ENCODE assay signal across 30 cellular contexts in genomic region chr20:53030061-53030460, GRCh38. TPM values are rescaled to one million over a fixed set of nuclear protein-coding genes. Genes with fewer than 3 reads are reported as not detected.
DNase-seq lines count a peak whose midpoint lies in the region; ATAC-seq and TF ChIP-seq lines count a peak whose summit lies in the region.
"Had no signal": no experiment of that assay in that cellular context is flagged by ENCODE, and none has a peak within 500 bp of the region (broad histone marks: within the 10 kb centered on the region; RNA-seq: fewer than 3 reads in every experiment).

No MANE protein-coding gene starts in this region.

- peaks cover 54% of the 10 kb centered on the region for H3K4me1 Mint-ChIP-seq in activated CD4-positive, alpha-beta T cell treated with anti-CD3 and anti-CD28 coated beads, Interleukin-2, amount 10 ng/mL, durations not matched to agents 24 days and 14 days
- H3K4me1 Mint-ChIP-seq in activated CD4-positive, alpha-beta T cell treated with anti-CD3 and anti-CD28 coated beads, Interleukin-2, amount 10 ng/mL, durations not matched to agents 7 days and 5 days, result peaks cover 35% of the 10 kb centered on the region
- H3K4me1 Mint-ChIP-seq in CD4-positive, alpha-beta T cell (ENCODE audit: low read depth), result peaks cover 58% of the 10 kb centered on the region
- peaks cover 43% of the 10 kb centered on the region for H3K4me1 Mint-ChIP-seq in activated T-helper 2 cell treated with anti-CD3 and anti-CD28 coated beads, Interferon-gamma antibody, Interleukin-2, Interleukin-4, amounts not matched to agents 10 μg/mL and 5 μg/mL and 100 μg/mL, durations not matched to agents 14 hours and 24 hours and 36 hours (ENCODE audit: low read depth)
- peaks cover 19% of the 10 kb centered on the region for H3K4me1 Mint-ChIP-seq in endothelial cell (ENCODE audit: unreplicated experiment)

- H3K36me3 Mint-ChIP-seq in activated CD4-positive, alpha-beta T cell treated with anti-CD3 and anti-CD28 coated beads, Interleukin-2, amount 10 ng/mL, durations not matched to agents 24 days and 14 days (ENCODE audit: low read depth), result peaks cover 21% of the 10 kb centered on the region
- no peaks in the 10 kb centered on the region for H3K36me3 Mint-ChIP-seq in activated CD4-positive, alpha-beta T cell treated with anti-CD3 and anti-CD28 coated beads, Interleukin-2, amount 10 ng/mL, durations not matched to agents 7 days and 5 days (ENCODE audit: low read depth)
- H3K36me3 Mint-ChIP-seq in CD4-positive, alpha-beta T cell (ENCODE audit: low read depth), result no peaks in the 10 kb centered on the region
- H3K36me3 Mint-ChIP-seq in activated T-helper 2 cell treated with anti-CD3 and anti-CD28 coated beads, Interferon-gamma antibody, Interleukin-2, Interleukin-4, amounts not matched to agents 10 μg/mL and 5 μg/mL and 100 μg/mL, durations not matched to agents 14 hours and 24 hours and 36 hours (ENCODE audit: low read depth), result peaks cover 4% of the 10 kb centered on the region
- no peaks in the 10 kb centered on the region for H3K36me3 Mint-ChIP-seq in endothelial cell (ENCODE audit: low read depth, unreplicated experiment)
- H3K36me3 Mint-ChIP-seq: CD4-positive, CD25-positive, alpha-beta regulatory T cell had no signal

- peak; percentile 25 for TF ChIP-seq CTCF in CD4-positive, alpha-beta T cell (IDR thresholded peaks at IDR 0.05)
- no peak for TF ChIP-seq CTCF in endothelial cell (IDR thresholded peaks at IDR 0.05; ENCODE audit: unreplicated experiment)

- no peak overlapping the region for H3K27ac ChIP-seq in CD4-positive, alpha-beta T cell (ENCODE audit: low read depth, low read length)
- H3K27ac ChIP-seq: body of pancreas, gastrocnemius medialis, parathyroid adenoma, SJCRH30, suprapubic skin, upper lobe of right lung had no signal

- peaks cover 4% of the 10 kb centered on the region for H3K9me3 Mint-ChIP-seq in activated CD4-positive, alpha-beta T cell treated with anti-CD3 and anti-CD28 coated beads, Interleukin-2, amount 10 ng/mL, durations not matched to agents 24 days and 14 days
- no peaks in the 10 kb centered on the region for H3K9me3 Mint-ChIP-seq in activated CD4-positive, alpha-beta T cell treated with anti-CD3 and anti-CD28 coated beads, Interleukin-2, amount 10 ng/mL, durations not matched to agents 7 days and 5 days
- no peaks in the 10 kb centered on the region for H3K9me3 Mint-ChIP-seq in CD4-positive, alpha-beta T cell
- no peaks in the 10 kb centered on the region for H3K9me3 Mint-ChIP-seq in activated T-helper 2 cell treated with anti-CD3 and anti-CD28 coated beads, Interferon-gamma antibody, Interleukin-2, Interleukin-4, amounts not matched to agents 10 μg/mL and 5 μg/mL and 100 μg/mL, durations not matched to agents 14 hours and 24 hours and 36 hours
- H3K9me3 Mint-ChIP-seq in endothelial cell (ENCODE audit: unreplicated experiment), result no peaks in the 10 kb centered on the region
- H3K9me3 Mint-ChIP-seq: neural crest cell had no signal

- POLR2A ChIA-PET in activated CD4-positive, alpha-beta T cell treated with anti-CD3 and anti-CD28 coated beads, Interleukin-2, amount 10 ng/mL, durations not matched to agents 7 days and 5 days (lab: Charles Lee), result no interaction called here
- POLR2A ChIA-PET in CD4-positive, alpha-beta T cell (lab: Charles Lee), result interaction anchor here (0.9 to 1.4 kb wide), 3 partner anchors 29 to 56 kb away, joined by 3 to 6 read pairs (median 4); no protein-coding TSS in a partner anchor

- CTCF ChIA-PET in activated CD4-positive, alpha-beta T cell treated with anti-CD3 and anti-CD28 coated beads, Interleukin-2, amount 10 ng/mL, durations not matched to agents 7 days and 5 days (lab: Charles Lee), result interaction anchor here (1.3 kb wide), 1 partner anchor 49 kb away, joined by 3 read pairs; no protein-coding TSS in a partner anchor
- CTCF ChIA-PET in CD4-positive, alpha-beta T cell (lab: Charles Lee), result interaction anchor here (1.0 kb wide), 1 partner anchor 11 kb away, joined by 3 read pairs; no protein-coding TSS in a partner anchor

- no peak for DNase-seq in activated CD4-positive, alpha-beta T cell treated with anti-CD3 and anti-CD28 coated beads, Interleukin-2, amount 10 ng/mL, durations not matched to agents 24 days and 14 days
- no peak for DNase-seq in activated CD4-positive, alpha-beta T cell treated with anti-CD3 and anti-CD28 coated beads, Interleukin-2, amount 10 ng/mL, durations not matched to agents 7 days and 5 days
- peak in 1 of 10 experiments; percentile 6 for DNase-seq in CD4-positive, alpha-beta T cell
- DNase-seq in OCI-M1 (lab: John Stamatoyannopoulos, UW) (peak; percentile 25), endothelial cell (ENCODE audit: low spot score) (no peak), HuH-7.5 (ENCODE audit: low spot score) (no peak)
- DNase-seq in activated T-helper 2 cell treated with anti-CD3 and anti-CD28 coated beads, Interferon-gamma antibody, Interleukin-2, Interleukin-4, amounts not matched to agents 10 μg/mL and 5 μg/mL and 100 μg/mL, durations not matched to agents 14 hours and 24 hours and 36 hours (ENCODE audit: low spot score), result no peak
- no peak for DNase-seq in activated CD8-positive, alpha-beta memory T cell treated with anti-CD3 and anti-CD28 coated beads, Interleukin-2, amount 50 U/mL, for 48 hours
- DNase-seq: activated CD4-positive, CD25-positive, alpha-beta regulatory T cell treated with anti-CD3 and anti-CD28 coated beads, Interleukin-2, amount 50 U/mL, for 72 hours; activated gamma-delta T cell; body of pancreas; dermis blood vessel endothelial cell; gastrocnemius medialis; GOT3; IMR-90; kidney; left ventricle myocardium superior; mesendoderm; NCI-H1694; NCI-H446 treated with DMSO at 0.1 percent for 48 hours; NCI-H774; retina; RPMI8226; SJCRH30; stimulated activated naive CD4-positive, alpha-beta T cell treated with Interleukin-2 at 50 U/mL for 16 hours; upper lobe of right lung had no signal

- intact Hi-C loops in activated CD4-positive, alpha-beta T cell treated with anti-CD3 and anti-CD28 coated beads, Interleukin-2, amount 10 ng/mL, durations not matched to agents 24 days and 14 days (cut with micrococcal nuclease), result no loop called here
- intact Hi-C loops in CD4-positive, alpha-beta T cell (cut with DNase I, micrococcal nuclease), result loop anchor here (2.0 to 5.0 kb wide), 2 partner anchors 718 to 719 kb away; no protein-coding TSS in a partner anchor
- intact Hi-C loops in activated T-helper 2 cell treated with anti-CD3 and anti-CD28 coated beads, Interferon-gamma antibody, Interleukin-2, Interleukin-4, amounts not matched to agents 10 μg/mL and 5 μg/mL and 100 μg/mL, durations not matched to agents 14 hours and 24 hours and 36 hours (cut with micrococcal nuclease), result no loop called here

- no peaks in the 10 kb centered on the region for H3K27me3 Mint-ChIP-seq in activated CD4-positive, alpha-beta T cell treated with anti-CD3 and anti-CD28 coated beads, Interleukin-2, amount 10 ng/mL, durations not matched to agents 24 days and 14 days
- no peaks in the 10 kb centered on the region for H3K27me3 Mint-ChIP-seq in activated CD4-positive, alpha-beta T cell treated with anti-CD3 and anti-CD28 coated beads, Interleukin-2, amount 10 ng/mL, durations not matched to agents 7 days and 5 days
- peaks cover 5% of the 10 kb centered on the region for H3K27me3 Mint-ChIP-seq in CD4-positive, alpha-beta T cell
- no peaks in the 10 kb centered on the region for H3K27me3 Mint-ChIP-seq in activated T-helper 2 cell treated with anti-CD3 and anti-CD28 coated beads, Interferon-gamma antibody, Interleukin-2, Interleukin-4, amounts not matched to agents 10 μg/mL and 5 μg/mL and 100 μg/mL, durations not matched to agents 14 hours and 24 hours and 36 hours (ENCODE audit: low read depth)
- no peaks in the 10 kb centered on the region for H3K27me3 Mint-ChIP-seq in endothelial cell (ENCODE audit: unreplicated experiment)

- peak overlapping the region; percentile 79 for H3K27ac Mint-ChIP-seq in activated CD4-positive, alpha-beta T cell treated with anti-CD3 and anti-CD28 coated beads, Interleukin-2, amount 10 ng/mL, durations not matched to agents 24 days and 14 days
- H3K27ac Mint-ChIP-seq in activated CD4-positive, alpha-beta T cell treated with anti-CD3 and anti-CD28 coated beads, Interleukin-2, amount 10 ng/mL, durations not matched to agents 7 days and 5 days, result no peak overlapping the region
- peak overlapping the region; percentile 42 for H3K27ac Mint-ChIP-seq in CD4-positive, alpha-beta T cell
- peak overlapping the region; percentile 48 for H3K27ac Mint-ChIP-seq in activated T-helper 2 cell treated with anti-CD3 and anti-CD28 coated beads, Interferon-gamma antibody, Interleukin-2, Interleukin-4, amounts not matched to agents 10 μg/mL and 5 μg/mL and 100 μg/mL, durations not matched to agents 14 hours and 24 hours and 36 hours
- no peak overlapping the region for H3K27ac Mint-ChIP-seq in endothelial cell (ENCODE audit: unreplicated experiment)
- H3K27ac Mint-ChIP-seq: CD4-positive, CD25-positive, alpha-beta regulatory T cell had no signal

- peak overlapping the region; percentile 49 for H3K4me3 Mint-ChIP-seq in activated CD4-positive, alpha-beta T cell treated with anti-CD3 and anti-CD28 coated beads, Interleukin-2, amount 10 ng/mL, durations not matched to agents 24 days and 14 days
- no peak overlapping the region for H3K4me3 Mint-ChIP-seq in activated CD4-positive, alpha-beta T cell treated with anti-CD3 and anti-CD28 coated beads, Interleukin-2, amount 10 ng/mL, durations not matched to agents 7 days and 5 days
- H3K4me3 Mint-ChIP-seq in CD4-positive, alpha-beta T cell, result peak overlapping the region; percentile 3
- H3K4me3 Mint-ChIP-seq in activated T-helper 2 cell treated with anti-CD3 and anti-CD28 coated beads, Interferon-gamma antibody, Interleukin-2, Interleukin-4, amounts not matched to agents 10 μg/mL and 5 μg/mL and 100 μg/mL, durations not matched to agents 14 hours and 24 hours and 36 hours (ENCODE audit: low read depth), result no peak overlapping the region
- no peak overlapping the region for H3K4me3 Mint-ChIP-seq in endothelial cell (ENCODE audit: unreplicated experiment)
- H3K4me3 Mint-ChIP-seq: CD4-positive, CD25-positive, alpha-beta regulatory T cell; neural crest cell had no signal

- no peaks in the 10 kb centered on the region for H3K27me3 ChIP-seq in CD4-positive, alpha-beta T cell (ENCODE audit: control insufficient read depth, insufficient read depth, low read length)
- H3K27me3 ChIP-seq: body of pancreas, gastrocnemius medialis, suprapubic skin, upper lobe of right lung had no signal

- no peaks in the 10 kb centered on the region for H3K9me3 ChIP-seq in CD4-positive, alpha-beta T cell (ENCODE audit: control insufficient read depth, low read length)
- H3K9me3 ChIP-seq: body of pancreas, gastrocnemius medialis, SJCRH30, suprapubic skin, upper lobe of right lung had no signal

- ATAC-seq in CD4-positive, alpha-beta T cell (ENCODE audit: poor library complexity), result no peak
- ATAC-seq: body of pancreas, gastrocnemius medialis, left ventricle myocardium superior, upper lobe of right lung had no signal

RNA-seq across cellular contexts. Expression of gene TSHZ2, which starts 57.9 kb away (rescaled TPM):
- total RNA-seq in activated CD4-positive, alpha-beta T cell treated with anti-CD3 and anti-CD28 coated beads, Interleukin-2, amount 10 ng/mL, durations not matched to agents 24 days and 14 days, result 28.0 and 29.5 TPM in 2 replicates
- 1 to 10 TPM; 8.1 to 9.2 TPM for total RNA-seq in activated CD4-positive, alpha-beta T cell treated with anti-CD3 and anti-CD28 coated beads, Interleukin-2, amount 10 ng/mL, durations not matched to agents 7 days and 5 days
- total RNA-seq in CD4-positive, alpha-beta T cell, result 10 to 100 TPM; 26.1 to 27.4 TPM
- 19.8 and 23.0 TPM in 2 replicates for total RNA-seq in activated T-helper 2 cell treated with anti-CD3 and anti-CD28 coated beads, Interferon-gamma antibody, Interleukin-2, Interleukin-4, amounts not matched to agents 10 μg/mL and 5 μg/mL and 100 μg/mL, durations not matched to agents 14 hours and 24 hours and 36 hours
- total RNA-seq in endothelial cell (ENCODE audit: unreplicated experiment), result 2.3 TPM
- total RNA-seq: SJCRH30 had no signal

Comparison
In these comparisons a context has a peak if more than half of its experiments do, and no peak if none do; other contexts are left out.
1. H3K27ac Mint-ChIP-seq: peak in activated CD4-positive, alpha-beta T cell treated with anti-CD3 and anti-CD28 coated beads, Interleukin-2, amount 10 ng/mL, durations not matched to agents 24 days and 14 days (single experiment), CD4-positive, alpha-beta T cell (single experiment) and activated T-helper 2 cell treated with anti-CD3 and anti-CD28 coated beads, Interferon-gamma antibody, Interleukin-2, Interleukin-4, amounts not matched to agents 10 μg/mL and 5 μg/mL and 100 μg/mL, durations not matched to agents 14 hours and 24 hours and 36 hours (single experiment); none in activated CD4-positive, alpha-beta T cell treated with anti-CD3 and anti-CD28 coated beads, Interleukin-2, amount 10 ng/mL, durations not matched to agents 7 days and 5 days (single experiment) and endothelial cell (single experiment).
2. H3K4me3 Mint-ChIP-seq: peak in activated CD4-positive, alpha-beta T cell treated with anti-CD3 and anti-CD28 coated beads, Interleukin-2, amount 10 ng/mL, durations not matched to agents 24 days and 14 days (single experiment) and CD4-positive, alpha-beta T cell (single experiment); none in activated CD4-positive, alpha-beta T cell treated with anti-CD3 and anti-CD28 coated beads, Interleukin-2, amount 10 ng/mL, durations not matched to agents 7 days and 5 days (single experiment), activated T-helper 2 cell treated with anti-CD3 and anti-CD28 coated beads, Interferon-gamma antibody, Interleukin-2, Interleukin-4, amounts not matched to agents 10 μg/mL and 5 μg/mL and 100 μg/mL, durations not matched to agents 14 hours and 24 hours and 36 hours (single experiment) and endothelial cell (single experiment).
3. intact Hi-C loops: an anchor here in CD4-positive, alpha-beta T cell (2.0 to 5.0 kb wide); none called in activated CD4-positive, alpha-beta T cell treated with anti-CD3 and anti-CD28 coated beads, Interleukin-2, amount 10 ng/mL, durations not matched to agents 24 days and 14 days and activated T-helper 2 cell treated with anti-CD3 and anti-CD28 coated beads, Interferon-gamma antibody, Interleukin-2, Interleukin-4, amounts not matched to agents 10 μg/mL and 5 μg/mL and 100 μg/mL, durations not matched to agents 14 hours and 24 hours and 36 hours.